Comparison of ENCODE assay signal across 12 cellular contexts in genomic region chr5:139946440-139946839, GRCh38.
"Had no signal": no experiment of that assay in that cellular context is flagged by ENCODE, and none has a peak within 500 bp of the region (broad histone marks: within the 10 kb centered on the region; RNA-seq: fewer than 3 reads in every experiment).

No MANE protein-coding gene starts in this region.

- H2AFZ ChIP-seq: neural progenitor cell had no signal

- ATAC-seq: esophagus mucosa; sciatic nerve; stimulated activated effector memory CD8-positive, alpha-beta T cell treated with anti-CD3 and anti-CD28 coated beads, Interleukin-12 subunit alpha, Interleukin-12 subunit beta, amount 100 ng/mL, for 72 hours had no signal

- H3K27ac ChIP-seq: dorsolateral prefrontal cortex, neural progenitor cell, ovary, tibial artery had no signal

- H3K4me2 ChIP-seq: neural progenitor cell had no signal

- H3K4me1 Mint-ChIP-seq: activated naive CD4-positive, alpha-beta T cell treated with anti-CD3 and anti-CD28 coated beads, Interleukin-2, amount 10 ng/mL, durations not matched to agents 7 days and 5 days; stimulated activated effector memory CD8-positive, alpha-beta T cell treated with anti-CD3 and anti-CD28 coated beads, Interleukin-12 subunit alpha, Interleukin-12 subunit beta, amount 100 ng/mL, for 72 hours had no signal

- DNase-seq: activated naive CD4-positive, alpha-beta T cell treated with anti-CD3 and anti-CD28 coated beads, Interleukin-2, amount 10 ng/mL, durations not matched to agents 7 days and 5 days; dorsolateral prefrontal cortex; midbrain; ovary; stimulated activated CD4-positive, alpha-beta T cell treated with anti-CD3 and anti-CD28 coated beads, Interleukin-1b, Interleukin-23, amount 100 ng/mL, for 48 hours; tibial artery had no signal

- H3K4me3 ChIP-seq: dorsolateral prefrontal cortex, lung, neural progenitor cell, ovary, tibial artery had no signal

- H3K9ac ChIP-seq: neural progenitor cell had no signal

- H3K9me3 ChIP-seq: ovary had no signal

- H3K4me1 ChIP-seq: tibial artery had no signal

- H3K4me3 Mint-ChIP-seq: activated naive CD4-positive, alpha-beta T cell treated with anti-CD3 and anti-CD28 coated beads, Interleukin-2, amount 10 ng/mL, durations not matched to agents 7 days and 5 days; activated T-helper 1 cell treated with anti-CD3 and anti-CD28 coated beads, Interleukin-12 subunit alpha, Interleukin-12 subunit beta, Interleukin-2, Interleukin-4 antibody, amounts not matched to agents 30 ng/mL and 10 ng/mL and 1 ng/mL, durations not matched to agents 14 hours and 24 hours and 36 hours; neural progenitor cell; stimulated activated effector memory CD8-positive, alpha-beta T cell treated with anti-CD3 and anti-CD28 coated beads, Interleukin-12 subunit alpha, Interleukin-12 subunit beta, amount 100 ng/mL, for 72 hours had no signal

- H3K9me3 Mint-ChIP-seq: activated T-helper 1 cell treated with anti-CD3 and anti-CD28 coated beads, Interleukin-12 subunit alpha, Interleukin-12 subunit beta, Interleukin-2, Interleukin-4 antibody, amounts not matched to agents 30 ng/mL and 10 ng/mL and 1 ng/mL, durations not matched to agents 14 hours and 24 hours and 36 hours; stimulated activated effector memory CD8-positive, alpha-beta T cell treated with anti-CD3 and anti-CD28 coated beads, Interleukin-12 subunit alpha, Interleukin-12 subunit beta, amount 100 ng/mL, for 72 hours had no signal

- H3K36me3 Mint-ChIP-seq: activated naive CD4-positive, alpha-beta T cell treated with anti-CD3 and anti-CD28 coated beads, Interleukin-2, amount 10 ng/mL, durations not matched to agents 7 days and 5 days; neural progenitor cell; stimulated activated effector memory CD8-positive, alpha-beta T cell treated with anti-CD3 and anti-CD28 coated beads, Interleukin-12 subunit alpha, Interleukin-12 subunit beta, amount 100 ng/mL, for 72 hours had no signal

- H3K27me3 ChIP-seq: dorsolateral prefrontal cortex, ovary, tibial artery had no signal

- H3K27ac Mint-ChIP-seq: activated naive CD4-positive, alpha-beta T cell treated with anti-CD3 and anti-CD28 coated beads, Interleukin-2, amount 10 ng/mL, durations not matched to agents 7 days and 5 days; activated T-helper 1 cell treated with anti-CD3 and anti-CD28 coated beads, Interleukin-12 subunit alpha, Interleukin-12 subunit beta, Interleukin-2, Interleukin-4 antibody, amounts not matched to agents 30 ng/mL and 10 ng/mL and 1 ng/mL, durations not matched to agents 14 hours and 24 hours and 36 hours; neural progenitor cell; stimulated activated effector memory CD8-positive, alpha-beta T cell treated with anti-CD3 and anti-CD28 coated beads, Interleukin-12 subunit alpha, Interleukin-12 subunit beta, amount 100 ng/mL, for 72 hours had no signal

- H3K36me3 ChIP-seq: neural progenitor cell, ovary, tibial artery had no signal
